In the genomic region with DNA sequence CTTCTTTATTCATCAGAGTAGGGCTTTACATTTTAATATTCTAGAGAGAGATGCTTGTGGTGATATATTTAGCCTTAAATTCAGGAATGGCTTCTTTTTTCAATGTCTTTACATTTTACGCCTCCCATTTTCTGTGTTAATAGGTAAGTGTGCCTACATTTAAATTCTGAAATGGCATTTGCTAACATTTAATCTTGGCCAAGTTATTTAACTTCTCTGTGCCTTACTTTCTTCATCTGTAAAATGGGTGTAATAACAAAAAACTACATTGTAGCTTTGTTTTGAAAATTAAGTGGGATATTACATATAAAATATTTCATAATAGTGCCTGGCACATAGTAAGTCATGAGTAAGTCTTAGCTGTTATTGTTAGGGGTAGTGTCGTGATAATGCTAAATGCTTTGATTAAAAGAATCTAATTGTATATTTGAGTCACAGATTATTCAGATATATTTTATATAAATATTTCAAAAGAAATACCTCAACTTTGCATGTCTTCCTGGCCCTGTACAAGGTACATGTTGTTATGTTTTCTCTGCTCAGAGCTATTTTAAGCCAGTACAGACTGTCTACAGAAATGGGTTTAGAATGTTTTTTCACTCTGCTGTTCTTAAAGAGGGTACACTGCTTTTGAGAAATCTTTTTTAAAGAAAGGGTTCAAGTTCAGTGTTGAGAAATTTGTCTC, we compare ENCODE assay signal across 25 cellular contexts. TPM values are rescaled to one million over a fixed set of nuclear protein-coding genes. Genes with fewer than 3 reads are reported as not detected.
A peak's percentile ranks its signal among the peaks of the same experiment; 100 is the strongest.
DNase-seq lines count a peak whose midpoint lies in the region; ATAC-seq, FAIRE-seq and TF ChIP-seq lines count a peak whose summit lies in the region.
"Had no signal": no experiment of that assay in that cellular context is flagged by ENCODE, and none has a peak within 500 bp of the region (broad histone marks: within the 10 kb centered on the region; RNA-seq: fewer than 3 reads in every experiment).

No MANE protein-coding gene starts in this region.

- peaks cover 32 to 62% (median 56%) of the 10 kb centered on the region in 3 donors for H3K4me1 Mint-ChIP-seq in naive B cell
- H3K4me1 Mint-ChIP-seq: activated CD4-positive, alpha-beta memory T cell treated with anti-CD3 and anti-CD28 coated beads, Interleukin-2, amount 10 ng/mL, durations not matched to agents 7 days and 5 days; activated naive CD4-positive, alpha-beta T cell treated with anti-CD3 and anti-CD28 coated beads, Interleukin-2, amount 10 ng/mL, durations not matched to agents 7 days and 5 days had no signal

- in situ Hi-C loops in K562 (cut with MboI) = no loop called here

- peak overlapping the region; percentile 27 to 84 (median 58) for H3K4me3 Mint-ChIP-seq in naive B cell
- H3K4me3 Mint-ChIP-seq: activated CD4-positive, alpha-beta memory T cell treated with anti-CD3 and anti-CD28 coated beads, Interleukin-2, amount 10 ng/mL, durations not matched to agents 7 days and 5 days; activated naive CD4-positive, alpha-beta T cell treated with anti-CD3 and anti-CD28 coated beads, Interleukin-2, amount 10 ng/mL, durations not matched to agents 7 days and 5 days; CD4-positive, CD25-positive, alpha-beta regulatory T cell; stimulated activated naive CD8-positive, alpha-beta T cell treated with anti-CD3 and anti-CD28 coated beads, Interleukin-15, amount 100 ng/mL, for 72 hours had no signal

- TF ChIP-seq POLR2A in K562 (conservative IDR thresholded peaks at IDR 0.05) (no peak), vagina (IDR thresholded peaks at IDR 0.05) (no peak)

- POLR2A ChIA-PET in K562 (lab: Yijun Ruan, JAX) = no interaction called here

- no peak for TF ChIP-seq CTCF in left ventricle myocardium inferior (IDR thresholded peaks at IDR 0.05; ENCODE audit: borderline replicate concordance)
- TF ChIP-seq CTCF in K562 (IDR thresholded peaks at IDR 0.05 in 2 of 3, conservative IDR thresholded peaks at IDR 0.05 in 1 of 3; ENCODE audit: insufficient read depth in 2 of 3, low read depth in 1 of 3, low read length in 3 of 3) = no peak
- no peak for TF ChIP-seq CTCF in vagina (IDR thresholded peaks at IDR 0.05)

- no peaks in the 10 kb centered on the region for H4K20me1 ChIP-seq in K562 (replicated peaks; ENCODE audit: control insufficient read depth, insufficient read depth, low read length)

- no TSS peak for BruUV-seq in K562 (replicated peaks; lab: Mats Ljungman, UMichigan)

- WGBS in K562 (ENCODE audit: insufficient coverage, low coverage, missing lambda C conversion rate) = 0% methylated on average over 2 of the region's 2 CpGs

- no peak for TF ChIP-seq EP300 in K562 (IDR thresholded peaks at IDR 0.05; ENCODE audit: low read length)

- no peaks in the 10 kb centered on the region for H3K79me2 ChIP-seq in K562 (ENCODE audit: control insufficient read depth, insufficient read depth, low read length)

- H3K4me2 ChIP-seq in K562 (ENCODE audit: insufficient read depth, low read length) = no peak overlapping the region

- no peak for TF ChIP-seq RAD21 in K562 (CRISPR knock-in tag; conservative IDR thresholded peaks at IDR 0.05 in 1 of 2, IDR thresholded peaks at IDR 0.05 in 1 of 2)

- H3K9me3 ChIP-seq in left ventricle myocardium inferior (replicated peaks) = no peaks in the 10 kb centered on the region
- no peaks in the 10 kb centered on the region for H3K9me3 ChIP-seq in K562 (replicated peaks; ENCODE audit: control insufficient read depth, insufficient read depth, low read depth, low read length)
- no peaks in the 10 kb centered on the region for H3K9me3 ChIP-seq in vagina
- H3K9me3 ChIP-seq: prostate gland had no signal

- no peak overlapping the region for H3K9ac ChIP-seq in K562 (ENCODE audit: insufficient read depth in 1 of 2, low read depth in 2 of 2, low read length in 2 of 2)

- no peaks in the 10 kb centered on the region for H3K27me3 ChIP-seq in left ventricle myocardium inferior (ENCODE audit: low read depth)
- H3K27me3 ChIP-seq in K562 (ENCODE audit: control insufficient read depth in 2 of 2, insufficient read depth in 2 of 2, low read length in 2 of 2) = peaks cover 0 to 12% of the 10 kb centered on the region in 2 experiments; a peak in 2 of 5 replicates
- no peaks in the 10 kb centered on the region for H3K27me3 ChIP-seq in vagina

- CTCF ChIA-PET in K562 (lab: Yijun Ruan, JAX; ENCODE audit: low intra/inter-chr PET ratio) = no interaction called here

- intact Hi-C loops in left ventricle myocardium inferior (cut with micrococcal nuclease) = no loop called here
- intact Hi-C loops in Right ventricle myocardium inferior (cut with DNase I) = no loop called here
- intact Hi-C loops in K562 (cut with micrococcal nuclease) = no loop called here
- intact Hi-C loops in vagina (cut with DNase I) = no loop called here

- FAIRE-seq in K562 (lab: Jason Lieb, UNC) = no peak
- FAIRE-seq: bronchial epithelial cell, frontal cortex, GM12892 had no signal

- no peaks in the 10 kb centered on the region for H3K9me3 Mint-ChIP-seq in naive B cell
- H3K9me3 Mint-ChIP-seq: activated CD4-positive, alpha-beta memory T cell treated with anti-CD3 and anti-CD28 coated beads, Interleukin-2, amount 10 ng/mL, durations not matched to agents 7 days and 5 days; activated naive CD4-positive, alpha-beta T cell treated with anti-CD3 and anti-CD28 coated beads, Interleukin-2, amount 10 ng/mL, durations not matched to agents 7 days and 5 days; CD4-positive, CD25-positive, alpha-beta regulatory T cell; stimulated activated naive CD8-positive, alpha-beta T cell treated with anti-CD3 and anti-CD28 coated beads, Interleukin-15, amount 100 ng/mL, for 72 hours had no signal

- H3K4me1 ChIP-seq in left ventricle myocardium inferior = peaks cover 61% of the 10 kb centered on the region
- no peaks in the 10 kb centered on the region for H3K4me1 ChIP-seq in K562 (replicated peaks in 1 of 2; ENCODE audit: control insufficient read depth in 2 of 2, insufficient read depth in 2 of 2, low read length in 2 of 2)
- H3K4me1 ChIP-seq in vagina = peaks cover 36% of the 10 kb centered on the region
- H3K4me1 ChIP-seq: prostate gland had no signal

- no peaks in the 10 kb centered on the region for H3K9me1 ChIP-seq in K562 (ENCODE audit: control insufficient read depth, insufficient read depth, low read length)

- no peak for ATAC-seq in Right ventricle myocardium inferior
- no peak for ATAC-seq in K562
- ATAC-seq in naive B cell (ENCODE audit: low read depth in 2 of 2) = peak in 1 of 2 donors; percentile 5
- ATAC-seq in GM19397 (IDR thresholded peaks at IDR 0.05; ENCODE audit: unreplicated experiment) = no peak
- ATAC-seq in GM19035 (IDR thresholded peaks at IDR 0.05; ENCODE audit: unreplicated experiment) = no peak
- ATAC-seq: stimulated activated naive CD8-positive, alpha-beta T cell treated with anti-CD3 and anti-CD28 coated beads, Interleukin-15, amount 100 ng/mL, for 72 hours had no signal

- H3K27ac Mint-ChIP-seq in naive B cell = peak overlapping the region in 4 of 6 donors; percentile 28 to 87 (median 74)
- H3K27ac Mint-ChIP-seq: activated CD4-positive, alpha-beta memory T cell treated with anti-CD3 and anti-CD28 coated beads, Interleukin-2, amount 10 ng/mL, durations not matched to agents 7 days and 5 days; activated naive CD4-positive, alpha-beta T cell treated with anti-CD3 and anti-CD28 coated beads, Interleukin-2, amount 10 ng/mL, durations not matched to agents 7 days and 5 days; CD4-positive, CD25-positive, alpha-beta regulatory T cell; stimulated activated naive CD8-positive, alpha-beta T cell treated with anti-CD3 and anti-CD28 coated beads, Interleukin-15, amount 100 ng/mL, for 72 hours had no signal

- H3K36me3 ChIP-seq in left ventricle myocardium inferior (no peaks in the 10 kb centered on the region), K562 (ENCODE audit: control insufficient read depth, insufficient read depth, low read length) (no peaks in the 10 kb centered on the region), vagina (no peaks in the 10 kb centered on the region)
- H3K36me3 ChIP-seq: prostate gland had no signal

- no peak overlapping the region for H2AFZ ChIP-seq in K562 (ENCODE audit: low read depth, low read length)

- DNase-seq in left ventricle myocardium inferior (no peak), Right ventricle myocardium inferior (ENCODE audit: missing footprints) (no peak), K562 (ENCODE audit: extremely low read depth in 1 of 4, low spot score in 3 of 4) (no peak), naive B cell (no peak), vagina (ENCODE audit: extremely low spot score in 2 of 2) (no peak), GOT3 (lab: John Stamatoyannopoulos, UW) (no peak)
- DNase-seq: activated CD4-positive, alpha-beta memory T cell treated with anti-CD3 and anti-CD28 coated beads, Interleukin-2, amount 10 ng/mL, durations not matched to agents 7 days and 5 days; activated CD8-positive, alpha-beta memory T cell treated with anti-CD3 and anti-CD28 coated beads, Interleukin-2, amount 50 U/mL, for 48 hours; activated naive CD4-positive, alpha-beta T cell treated with anti-CD3 and anti-CD28 coated beads, Interleukin-2, amount 10 ng/mL, durations not matched to agents 7 days and 5 days; amniotic stem cell; CD4-positive, CD25-positive, alpha-beta regulatory T cell; cortex of kidney; mesendoderm; NCI-H2081; NCI-H2227 treated with DMSO at 0.1 percent for 48 hours; NCI-H748 treated with DMSO at 0.1 percent for 48 hours; stimulated activated naive CD8-positive, alpha-beta T cell treated with anti-CD3 and anti-CD28 coated beads, Interleukin-15, amount 100 ng/mL, for 72 hours; T-helper 1 cell had no signal

- H3K27me3 Mint-ChIP-seq in naive B cell = peaks cover 0 to 26% (median 0%) of the 10 kb centered on the region in 3 donors
- H3K27me3 Mint-ChIP-seq: activated naive CD4-positive, alpha-beta T cell treated with anti-CD3 and anti-CD28 coated beads, Interleukin-2, amount 10 ng/mL, durations not matched to agents 7 days and 5 days; CD4-positive, CD25-positive, alpha-beta regulatory T cell; stimulated activated naive CD8-positive, alpha-beta T cell treated with anti-CD3 and anti-CD28 coated beads, Interleukin-15, amount 100 ng/mL, for 72 hours had no signal

- H3K27ac ChIP-seq in left ventricle myocardium inferior (replicated peaks) (peak overlapping the region; percentile 83), K562 (ENCODE audit: extremely low read depth, low read depth, low read length) (no peak overlapping the region), vagina (peak overlapping the region; percentile 61)
- H3K27ac ChIP-seq: 22Rv1 had no signal

- H3K36me3 Mint-ChIP-seq in naive B cell = no peaks in the 10 kb centered on the region
- H3K36me3 Mint-ChIP-seq: activated naive CD4-positive, alpha-beta T cell treated with anti-CD3 and anti-CD28 coated beads, Interleukin-2, amount 10 ng/mL, durations not matched to agents 7 days and 5 days; CD4-positive, CD25-positive, alpha-beta regulatory T cell had no signal

- H3K4me3 ChIP-seq in left ventricle myocardium inferior (no peak overlapping the region), K562 (no peak overlapping the region), vagina (no peak overlapping the region)
- H3K4me3 ChIP-seq: prostate gland had no signal

RNA-seq across cellular contexts. Expression of a gene that starts 18.8 kb away (rescaled TPM):
- total RNA-seq in left ventricle myocardium inferior (8.4 TPM), Right ventricle myocardium inferior (5.4 TPM), K562 (2014; rRNA removed) (0.04 and 0.32 TPM in 2 replicates), K562 (2014; rRNA removed; fragmentation: Illumina TruSeq; extraction: Trizol) (0.11 and 0.13 TPM in 2 replicates), K562 (2015; rRNA removed; fragmentation: Illumina TruSeq; extraction: Trizol) (0.08 and 0.11 TPM in 2 replicates), K562 (2021) (0.13 TPM in 2 replicates), vagina (19.6 TPM)
- 0.32 and 0.95 TPM in 2 replicates for total RNA-seq in K562 (2011; cell fraction: chromatin; rRNA removed; ENCODE audit: low replicate concordance)
- total RNA-seq in K562 (2011; cell fraction: nucleolus; rRNA removed) = 0.26 TPM in 1 of 2 replicates, not detected in the other
- total RNA-seq in K562 (2011; cell fraction: nucleoplasm; rRNA removed) = 0.15 TPM in 2 replicates
- polyA plus RNA-seq in K562 (2011; rRNA removed) (0.05 and 0.08 TPM in 2 replicates), K562 (2014; fragmentation: Illumina TruSeq; extraction: Trizol) (0.04 and 0.09 TPM in 2 replicates), K562 (2014; fragmentation: Nextera tagmentation; extraction: Ambion mirVana) (under 1 TPM in 1 of 2 experiments, not detected in 1; 0.08 TPM), K562 (2014; rRNA removed) (0.04 TPM in 2 replicates), naive B cell (ENCODE audit: low read depth in 6 of 6) (1 to 10 TPM in 4 of 6 donors, under 1 TPM in 1, not detected in 1; 0.39 to 7.3 (median 6.3) TPM)
- polyA plus RNA-seq in K562 (2011; cell fraction: cytosol; rRNA removed) = 0.03 TPM in 2 replicates
- polyA plus RNA-seq in K562 (2011; cell fraction: nucleus; rRNA removed) = 0.04 and 0.10 TPM in 2 replicates
- polyA plus RNA-seq in K562 (2012) = 0.04 and 0.12 TPM in 2 replicates
- polyA minus RNA-seq in K562 (2011; rRNA and poly(A)+ RNA removed) = 0.18 and 0.21 TPM in 2 replicates
- polyA minus RNA-seq in K562 (2011; cell fraction: cytosol; rRNA and poly(A)+ RNA removed) = 0.10 TPM in 1 of 2 replicates, not detected in the other
- 0.13 and 0.22 TPM in 2 replicates for polyA minus RNA-seq in K562 (2011; cell fraction: nucleus; rRNA and poly(A)+ RNA removed)
